ENCODE assay signal across 17 cellular contexts in genomic region chr4:82268826-82269193, GRCh38.
DNase-seq lines count a peak whose midpoint lies in the region; ATAC-seq, FAIRE-seq and TF ChIP-seq lines count a peak whose summit lies in the region.
"Had no signal": no experiment of that assay in that cellular context is flagged by ENCODE, and none has a peak within 500 bp of the region (broad histone marks: within the 10 kb centered on the region; RNA-seq: fewer than 3 reads in every experiment).

No MANE protein-coding gene starts in this region.

- H3K27ac Mint-ChIP-seq in type B pancreatic cell, result no peak overlapping the region
- H3K27ac Mint-ChIP-seq in activated CD4-positive, alpha-beta memory T cell treated with anti-CD3 and anti-CD28 coated beads for 36 hours, result no peak overlapping the region
- H3K27ac Mint-ChIP-seq: activated CD4-positive, alpha-beta T cell treated with anti-CD3 and anti-CD28 coated beads, Interleukin-2, amount 10 ng/mL, durations not matched to agents 7 days and 5 days; activated naive CD4-positive, alpha-beta T cell treated with anti-CD3 and anti-CD28 coated beads for 36 hours; activated T-cell treated with anti-CD3 and anti-CD28 coated beads, Interleukin-2, amount 50 U/mL, for 72 hours; IgD-negative memory B cell; T-helper 2 cell treated with Interferon-gamma antibody and Interleukin-4, amounts not matched to agents 5 μg/mL and 100 μg/mL, for 36 hours had no signal

- intact Hi-C loops in HepG2 (cut with micrococcal nuclease; ENCODE audit: unreplicated experiment) (loop anchor here (1.0 to 2.0 kb wide), 2 partner anchors 802 to 863 kb away; no protein-coding TSS in a partner anchor), right lobe of liver (cut with DNase I) (loop anchor here in 1 of 2 donors (5.0 kb wide), 1 partner anchor 862 kb away; no protein-coding TSS in a partner anchor), OCI-LY7 (cut with micrococcal nuclease; ENCODE audit: unreplicated experiment) (loop anchor here (2.0 to 5.0 kb wide), 3 partner anchors 66 to 862 kb away; no protein-coding TSS in a partner anchor)
- intact Hi-C loops in activated CD4-positive, alpha-beta memory T cell treated with anti-CD3 and anti-CD28 coated beads for 36 hours (cut with micrococcal nuclease), result loop anchor here (1.0 to 5.0 kb wide), 4 partner anchors 147 to 864 kb away; no protein-coding TSS in a partner anchor

- H4K20me1 ChIP-seq in HepG2 (ENCODE audit: insufficient read depth, low read length), result no peaks in the 10 kb centered on the region
- H4K20me1 ChIP-seq in OCI-LY7 (ENCODE audit: insufficient read depth, low read length), result no peaks in the 10 kb centered on the region

- peak; percentile 13; the same call in 2 of the 3 replicates for ATAC-seq in HepG2
- ATAC-seq in right lobe of liver, result no peak

- H3K9me2 ChIP-seq in OCI-LY7 (ENCODE audit: insufficient read depth, low read length), result no peaks in the 10 kb centered on the region

- CTCF ChIA-PET in HepG2 (lab: Yijun Ruan, JAX; ENCODE audit: low intra/inter-chr PET ratio, low total read pairs), result interaction anchor here (1.1 to 2.0 kb wide), 2 partner anchors 801 to 864 kb away, joined by 3 to 17 read pairs; no protein-coding TSS in a partner anchor
- CTCF ChIA-PET in OCI-LY7 (lab: Charles Lee; ENCODE audit: unreplicated experiment), result interaction anchor here (1.0 to 1.7 kb wide), 2 partner anchors 13 to 16 kb away, joined by 3 to 9 read pairs; no protein-coding TSS in a partner anchor
- CTCF ChIA-PET in activated CD4-positive, alpha-beta memory T cell treated with anti-CD3 and anti-CD28 coated beads for 36 hours (lab: Charles Lee), result interaction anchor here (0.8 to 2.6 kb wide), 20 partner anchors 8 to 918 kb away, joined by 3 to 22 read pairs (median 6); no protein-coding TSS in a partner anchor

- no peak overlapping the region for H2AFZ ChIP-seq in HepG2 (ENCODE audit: low read length)
- no peak overlapping the region for H2AFZ ChIP-seq in OCI-LY7 (ENCODE audit: low read length)

- no peak overlapping the region for H3K27ac ChIP-seq in HepG2 (ENCODE audit: extremely low read length, insufficient read depth, low read length)
- no peak overlapping the region for H3K27ac ChIP-seq in right lobe of liver
- no peak overlapping the region for H3K27ac ChIP-seq in OCI-LY7 (ENCODE audit: low read depth, low read length, poor library complexity, severe bottlenecking)
- H3K27ac ChIP-seq in coronary artery, result no peak overlapping the region
- H3K27ac ChIP-seq: body of pancreas, stomach had no signal

- H3K27me3 ChIP-seq in HepG2 (ENCODE audit: control insufficient read depth in 1 of 2, insufficient read depth in 2 of 2, low read length in 2 of 2), result no peaks in the 10 kb centered on the region; a peak in 1 of 5 replicates
- no peaks in the 10 kb centered on the region for H3K27me3 ChIP-seq in right lobe of liver
- H3K27me3 ChIP-seq: adrenal gland, body of pancreas, stomach, transverse colon had no signal

- peaks cover 4% of the 10 kb centered on the region for H3K4me1 Mint-ChIP-seq in type B pancreatic cell (ENCODE audit: unreplicated experiment)
- peaks cover 9% of the 10 kb centered on the region for H3K4me1 Mint-ChIP-seq in activated CD4-positive, alpha-beta memory T cell treated with anti-CD3 and anti-CD28 coated beads for 36 hours (ENCODE audit: low read depth)

- TF ChIP-seq CTCF in HepG2 (CRISPR knock-in tag; IDR thresholded peaks at IDR 0.05) (no peak), right lobe of liver (IDR thresholded peaks at IDR 0.05) (peak in 1 of 4 donors; percentile 1), OCI-LY7 (conservative IDR thresholded peaks at IDR 0.05; ENCODE audit: low read length) (peak; percentile 50; the same call in 1 of the 2 replicates), coronary artery (IDR thresholded peaks at IDR 0.05) (peak; percentile 17), type B pancreatic cell (conservative IDR thresholded peaks at IDR 0.05) (peak; percentile 3)

- no peak overlapping the region for H3K4me2 ChIP-seq in HepG2 (ENCODE audit: low read depth, low read length)
- no peak overlapping the region for H3K4me2 ChIP-seq in OCI-LY7 (ENCODE audit: low read length)

- no TSS peak for BruUV-seq in HepG2 (replicated peaks; lab: Mats Ljungman, UMichigan)
- no TSS peak for BruUV-seq in OCI-LY7 (replicated peaks; lab: Mats Ljungman, UMichigan)

- H3K9me3 ChIP-seq in HepG2 (ENCODE audit: low read length) (no peaks in the 10 kb centered on the region), right lobe of liver (no peaks in the 10 kb centered on the region), OCI-LY7 (ENCODE audit: low read length) (no peaks in the 10 kb centered on the region)
- H3K9me3 ChIP-seq: adrenal gland, body of pancreas, stomach, transverse colon had no signal

- TF ChIP-seq EP300 in HepG2 (IDR thresholded peaks at IDR 0.05; ENCODE audit: low read depth in 2 of 2, low read length in 2 of 2), result no peak
- TF ChIP-seq EP300 in HepG2 (CRISPR knock-in tag; IDR thresholded peaks at IDR 0.05; ENCODE audit: borderline replicate concordance), result no peak

- 6% methylated on average over 3 of the region's 3 CpGs for WGBS in HepG2 (ENCODE audit: low lambda C conversion rate)
- WGBS in right lobe of liver (ENCODE audit: insufficient coverage, low coverage, low lambda C conversion rate, missing lambda C conversion rate), result 40% methylated on average over 3 of the region's 3 CpGs

- H3K27me3 Mint-ChIP-seq in type B pancreatic cell, result peaks cover 3% of the 10 kb centered on the region
- H3K27me3 Mint-ChIP-seq in activated CD4-positive, alpha-beta memory T cell treated with anti-CD3 and anti-CD28 coated beads for 36 hours, result peaks cover 3% of the 10 kb centered on the region

- H3K79me2 ChIP-seq in HepG2 (ENCODE audit: insufficient read depth, low read length) (no peaks in the 10 kb centered on the region), OCI-LY7 (ENCODE audit: insufficient read depth, low read depth, low read length) (no peaks in the 10 kb centered on the region)

- H3K36me3 ChIP-seq in HepG2 (replicated peaks in 1 of 2; ENCODE audit: control insufficient read depth in 1 of 2, insufficient read depth in 2 of 2, low read length in 2 of 2), result no peaks in the 10 kb centered on the region
- no peaks in the 10 kb centered on the region for H3K36me3 ChIP-seq in right lobe of liver
- no peaks in the 10 kb centered on the region for H3K36me3 ChIP-seq in OCI-LY7 (ENCODE audit: insufficient read depth, low read length)
- H3K36me3 ChIP-seq: adrenal gland, stomach, transverse colon had no signal

- POLR2A ChIA-PET in HepG2 (lab: Yijun Ruan, JAX), result no interaction called here
- POLR2A ChIA-PET in OCI-LY7 (lab: Charles Lee), result interaction anchor here (1.1 kb wide), 1 partner anchor 42 kb away, joined by 3 read pairs; no protein-coding TSS in a partner anchor
- POLR2A ChIA-PET in activated CD4-positive, alpha-beta memory T cell treated with anti-CD3 and anti-CD28 coated beads for 36 hours (lab: Charles Lee), result no interaction called here

- DNase-seq in HepG2 (ENCODE audit: low spot score), result no peak
- no peak for DNase-seq in right lobe of liver
- DNase-seq in OCI-LY7 (ENCODE audit: low spot score), result no peak
- DNase-seq in coronary artery (ENCODE audit: low spot score), result no peak
- DNase-seq in type B pancreatic cell (ENCODE audit: extremely low spot score, unreplicated experiment), result no peak
- DNase-seq in activated CD4-positive, alpha-beta memory T cell treated with anti-CD3 and anti-CD28 coated beads for 36 hours, result no peak
- DNase-seq in NCI-H82 (lab: John Stamatoyannopoulos, UW), result no peak
- no peak for DNase-seq in NCI-H345 (lab: John Stamatoyannopoulos, UW)

- no peak for TF ChIP-seq RAD21 in HepG2 (CRISPR knock-in tag; IDR thresholded peaks at IDR 0.05)

- no peak overlapping the region for H3K4me3 Mint-ChIP-seq in type B pancreatic cell
- H3K4me3 Mint-ChIP-seq in activated CD4-positive, alpha-beta memory T cell treated with anti-CD3 and anti-CD28 coated beads for 36 hours, result no peak overlapping the region
- H3K4me3 Mint-ChIP-seq: activated CD4-positive, alpha-beta T cell treated with anti-CD3 and anti-CD28 coated beads, Interleukin-2, amount 10 ng/mL, durations not matched to agents 7 days and 5 days; activated naive CD4-positive, alpha-beta T cell treated with anti-CD3 and anti-CD28 coated beads for 36 hours; activated T-cell treated with anti-CD3 and anti-CD28 coated beads, Interleukin-2, amount 50 U/mL, for 72 hours; IgD-negative memory B cell; T-helper 2 cell treated with Interferon-gamma antibody and Interleukin-4, amounts not matched to agents 5 μg/mL and 100 μg/mL, for 36 hours had no signal

- H3K4me3 ChIP-seq in HepG2 (replicated peaks in 1 of 3; ENCODE audit: insufficient read depth in 1 of 3, low read depth in 2 of 3, low read length in 3 of 3) (no peak overlapping the region), right lobe of liver (no peak overlapping the region), OCI-LY7 (ENCODE audit: low read depth, low read length, poor library complexity, severe bottlenecking) (no peak overlapping the region), coronary artery (no peak overlapping the region)
- H3K4me3 ChIP-seq: adrenal gland, body of pancreas, stomach, transverse colon had no signal

- H3K4me1 ChIP-seq in HepG2 (ENCODE audit: insufficient read depth, low read length) (peaks cover 24% of the 10 kb centered on the region), right lobe of liver (no peaks in the 10 kb centered on the region), OCI-LY7 (ENCODE audit: insufficient read depth, low read length, poor library complexity, severe bottlenecking) (peaks cover 18% of the 10 kb centered on the region)
- H3K4me1 ChIP-seq: adrenal gland, body of pancreas had no signal

- H3K9ac ChIP-seq in HepG2 (ENCODE audit: insufficient read depth, low read depth, low read length), result no peak overlapping the region

- in situ Hi-C loops in HepG2 (cut with HindIII; ENCODE audit: extremely low pct_ligation_motif_present, low pct_unique_long_range_greater_than_20kb), result no loop called here

- no peaks in the 10 kb centered on the region for H3K36me3 Mint-ChIP-seq in type B pancreatic cell
- H3K36me3 Mint-ChIP-seq in activated CD4-positive, alpha-beta memory T cell treated with anti-CD3 and anti-CD28 coated beads for 36 hours, result no peaks in the 10 kb centered on the region

- no peak for FAIRE-seq in HepG2 (lab: Jason Lieb, UNC)

- no peak for TF ChIP-seq POLR2A in HepG2 (IDR thresholded peaks at IDR 0.05; ENCODE audit: insufficient read depth in 1 of 2, low read depth in 2 of 2, low read length in 2 of 2)
- TF ChIP-seq POLR2A in right lobe of liver (IDR thresholded peaks at IDR 0.05), result no peak

- peaks cover 3% of the 10 kb centered on the region for H3K9me3 Mint-ChIP-seq in type B pancreatic cell
- H3K9me3 Mint-ChIP-seq in activated CD4-positive, alpha-beta memory T cell treated with anti-CD3 and anti-CD28 coated beads for 36 hours, result no peaks in the 10 kb centered on the region
- H3K9me3 Mint-ChIP-seq: activated naive CD4-positive, alpha-beta T cell treated with anti-CD3 and anti-CD28 coated beads for 36 hours; activated T-cell treated with anti-CD3 and anti-CD28 coated beads, Interleukin-2, amount 50 U/mL, for 72 hours; IgD-negative memory B cell had no signal

TF ChIP-seq in HepG2, 621 proteins besides CTCF, POLR2A, EP300 and RAD21 (continues in another document):
- TF ChIP-seq NR2F2 (IDR thresholded peaks at IDR 0.05; ENCODE audit: borderline replicate concordance, low read depth), result no peak
- no peak for TF ChIP-seq ZNF670 (CRISPR knock-in tag; IDR thresholded peaks at IDR 0.05; ENCODE audit: borderline replicate concordance)
